14 cellular contexts compared by ENCODE assay signal in the genomic region with DNA sequence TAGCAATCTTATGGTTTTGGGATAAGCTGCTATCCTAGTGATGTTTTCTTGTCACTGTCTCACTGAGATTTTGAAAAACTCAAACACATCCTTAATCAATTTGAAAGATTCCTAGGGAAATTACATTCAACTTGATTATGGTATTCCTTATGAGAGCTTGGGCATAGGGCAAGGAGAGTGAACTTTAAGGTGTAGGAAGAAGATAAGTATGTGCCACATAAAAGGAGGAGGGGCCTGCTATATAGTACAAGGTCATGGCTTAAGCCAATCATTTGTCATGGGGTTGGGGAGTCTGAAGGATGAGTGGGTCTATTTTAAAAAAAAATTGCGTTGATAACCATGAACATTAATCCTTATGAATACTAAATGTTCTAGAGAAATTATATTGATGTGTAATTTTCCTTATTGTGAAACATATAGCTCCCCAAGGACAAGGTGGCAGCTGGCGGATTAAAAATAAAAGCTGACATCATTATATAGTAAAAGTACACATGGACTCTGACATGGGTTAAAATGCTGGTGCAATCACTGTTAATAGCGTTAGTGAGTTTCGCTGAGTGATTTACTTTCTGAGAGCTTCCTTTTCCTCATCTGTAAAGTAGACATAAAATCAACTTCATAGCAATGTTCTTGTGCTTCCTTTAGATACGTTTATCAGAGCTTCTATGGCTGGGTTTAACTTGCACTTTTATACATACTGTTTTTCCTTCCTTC. TPM values are rescaled to one million over a fixed set of nuclear protein-coding genes. Genes with fewer than 3 reads are reported as not detected.
DNase-seq lines count a peak whose midpoint lies in the region; ATAC-seq lines count a peak whose summit lies in the region.
"Had no signal": no experiment of that assay in that cellular context is flagged by ENCODE, and none has a peak within 500 bp of the region (broad histone marks: within the 10 kb centered on the region; RNA-seq: fewer than 3 reads in every experiment).

No MANE protein-coding gene starts in this region.

- peaks cover 37 to 55% (median 48%) of the 10 kb centered on the region in 3 donors for H3K4me1 Mint-ChIP-seq in naive B cell

- no peaks in the 10 kb centered on the region for H3K36me3 ChIP-seq in SK-N-MC (ENCODE audit: insufficient read depth, low read length)
- H3K36me3 ChIP-seq: SJSA1, thoracic aorta had no signal

- peak overlapping the region; percentile 55 for H3K4me3 ChIP-seq in SK-N-MC
- H3K4me3 ChIP-seq: SJSA1, thoracic aorta had no signal

- no peaks in the 10 kb centered on the region for H3K9me3 Mint-ChIP-seq in naive B cell

- H3K27ac Mint-ChIP-seq in naive B cell = peak overlapping the region in 3 of 6 donors; percentile 4 to 57 (median 4)

- no peaks in the 10 kb centered on the region for H3K9me3 ChIP-seq in SK-N-MC (ENCODE audit: low read depth, low read length)
- H3K9me3 ChIP-seq: SJSA1, thoracic aorta had no signal

- DNase-seq in DMS53 (lab: John Stamatoyannopoulos, UW) (peak; percentile 10), DMS53 treated with DMSO at 0.1 percent for 48 hours (lab: John Stamatoyannopoulos, UW; ENCODE audit: unreplicated experiment) (no peak), SK-N-MC (ENCODE audit: low read depth, low spot score) (peak; percentile 85), naive B cell (no peak), SW 1271 (lab: John Stamatoyannopoulos, UW) (no peak), dedifferentiated amniotic fluid mesenchymal stem cell (ENCODE audit: extremely low spot score) (no peak)
- DNase-seq in activated CD4-positive, CD25-positive, alpha-beta regulatory T cell treated with anti-CD3 and anti-CD28 coated beads, Interleukin-2, amount 50 U/mL, for 72 hours = no peak
- DNase-seq: islet precursor cell; NCI-H1105 treated with DMSO at 0.1 percent for 48 hours; occipital lobe; stimulated activated CD4-positive, alpha-beta T cell treated with anti-CD3 and anti-CD28 coated beads, Interleukin-4, amount 100 ng/mL, for 4 hours had no signal

- peak overlapping the region; percentile 61 for H3K27ac ChIP-seq in SK-N-MC
- H3K27ac ChIP-seq: SJSA1, thoracic aorta had no signal

- H3K9ac ChIP-seq in SK-N-MC (ENCODE audit: insufficient read length) = peak overlapping the region; percentile 24

- ATAC-seq in HG03432 (IDR thresholded peaks at IDR 0.05; ENCODE audit: unreplicated experiment) (peak; percentile 36), naive B cell (ENCODE audit: low read depth in 2 of 2) (peak in 1 of 2 donors; percentile 14)

- no peaks in the 10 kb centered on the region for H3K36me3 Mint-ChIP-seq in naive B cell

- H3K4me3 Mint-ChIP-seq in naive B cell = peak overlapping the region in 7 of 8 donors; percentile 10 to 45 (median 43)

- H3K27me3 Mint-ChIP-seq in naive B cell = no peaks in the 10 kb centered on the region

RNA-seq across cellular contexts. Expression of a gene that starts 17.4 kb away (rescaled TPM):
- 10 to 100 TPM in 5 of 6 donors, 1 to 10 TPM in 1; 2.8 to 12.6 (median 11.9) TPM for polyA plus RNA-seq in naive B cell (ENCODE audit: low read depth in 6 of 6)

Comparison
In these comparisons a context has a peak if more than half of its experiments do, and no peak if none do; other contexts are left out.
1. DNase-seq: peak in DMS53 (single experiment) and SK-N-MC (single experiment); none in DMS53 treated with DMSO at 0.1 percent for 48 hours (single experiment), naive B cell (single experiment), SW 1271 (0 of 2), activated CD4-positive, CD25-positive, alpha-beta regulatory T cell treated with anti-CD3 and anti-CD28 coated beads, Interleukin-2, amount 50 U/mL, for 72 hours (single experiment) and dedifferentiated amniotic fluid mesenchymal stem cell (single experiment).